ENCODE assay signal across 25 cellular contexts in genomic region chr3:107106907-107107306, GRCh38.
"Had no signal": no experiment of that assay in that cellular context is flagged by ENCODE, and none has a peak within 500 bp of the region (broad histone marks: within the 10 kb centered on the region; RNA-seq: fewer than 3 reads in every experiment).

No MANE protein-coding gene starts in this region.

- H3K4me1 ChIP-seq: Peyer's patch had no signal

- H3K4me3 Mint-ChIP-seq: T-cell had no signal

- H3K4me3 ChIP-seq: PC-9, Peyer's patch, SJCRH30, SK-N-MC had no signal

- H3K27ac ChIP-seq: PC-9, Peyer's patch, SJCRH30, SK-N-MC had no signal

- H2AFZ ChIP-seq: PC-9 had no signal

- FAIRE-seq: HepG2 had no signal

- H3K36me3 ChIP-seq: Peyer's patch, SJCRH30 had no signal

- DNase-seq: Karpas-422; KG1; MM.1S; NCI-H1092 treated with DMSO at 0.1 percent for 48 hours; NCI-H1436; NCI-H187; NCI-H2029; NCI-H2081 treated with DMSO at 0.1 percent for 48 hours; NCI-H2171; NCI-H226; NCI-H446; NCI-H510A; NCI-H524 treated with DMSO at 0.1 percent for 48 hours; NCI-H69; NCI-H774; NK-92 treated with Interleukin-12 subunit alpha and Interleukin-12 subunit beta, amount 100 ng/mL, for 24 hours; Peyer's patch; SHP77 treated with DMSO at 0.1 percent for 48 hours; SJCRH30; SW 1271; T-cell had no signal

- H3K36me3 Mint-ChIP-seq: T-cell had no signal

- H3K27me3 ChIP-seq: Peyer's patch, SJCRH30 had no signal

- H3K9me3 Mint-ChIP-seq: T-cell had no signal

- H3K27ac Mint-ChIP-seq: T-cell had no signal

- H3K9me3 ChIP-seq: Peyer's patch, SJCRH30 had no signal

- ATAC-seq: HepG2, Right ventricle myocardium inferior had no signal

- H3K4me1 Mint-ChIP-seq: T-cell had no signal
